In the genomic region with DNA sequence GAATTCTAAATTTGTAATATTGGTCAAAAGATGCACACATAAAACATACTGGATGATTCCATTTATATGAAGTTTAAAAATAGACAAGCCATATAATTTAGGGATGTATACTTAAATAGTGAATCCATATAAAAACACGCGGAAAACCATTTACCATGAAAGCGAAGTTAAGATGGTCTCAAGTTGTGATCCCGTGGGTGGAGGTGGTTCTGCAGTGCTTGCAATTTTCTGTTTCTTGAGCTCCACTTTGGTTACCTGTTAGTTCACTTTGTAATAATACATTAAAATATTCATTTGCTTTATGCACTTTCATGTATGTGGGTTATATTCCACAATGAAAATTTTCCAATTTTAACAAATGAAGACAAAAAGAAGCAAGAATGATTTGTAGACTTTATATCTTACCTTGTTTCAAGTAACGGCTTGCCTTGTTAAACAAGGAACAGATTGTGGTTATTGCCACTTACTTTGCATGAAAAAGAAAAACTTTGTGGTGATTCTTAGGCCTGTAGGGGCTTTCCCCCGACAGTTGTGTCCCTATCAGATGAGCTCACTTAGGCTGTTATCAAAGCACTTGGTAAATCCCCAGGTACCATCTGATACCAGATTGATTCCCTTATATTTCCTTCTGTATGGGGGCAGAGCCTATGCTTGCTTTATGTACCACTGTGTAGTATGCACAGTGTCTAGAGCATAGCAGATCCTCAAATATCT, we compare ENCODE assay signal across 12 cellular contexts. TPM values are rescaled to one million over a fixed set of nuclear protein-coding genes. Genes with fewer than 3 reads are reported as not detected.
DNase-seq lines count a peak whose midpoint lies in the region; ATAC-seq and TF ChIP-seq lines count a peak whose summit lies in the region.
"Had no signal": no experiment of that assay in that cellular context is flagged by ENCODE, and none has a peak within 500 bp of the region (broad histone marks: within the 10 kb centered on the region; RNA-seq: fewer than 3 reads in every experiment).

No MANE protein-coding gene starts in this region.

- TF ChIP-seq POLR2A in right lobe of liver (IDR thresholded peaks at IDR 0.05), result no peak

- peak overlapping the region; percentile 19; the same call in 1 of the 2 replicates for H3K27ac ChIP-seq in MM.1S (ENCODE audit: low read length)
- no peak overlapping the region for H3K27ac ChIP-seq in right lobe of liver
- H3K27ac ChIP-seq: BLaER1 treated with 17β-estradiol and CSF1 and Interleukin-3, amounts not matched to agents 10 nM and 100 nM had no signal

- TF ChIP-seq CTCF in MM.1S (IDR thresholded peaks at IDR 0.05; ENCODE audit: low read length) (no peak), right lobe of liver (IDR thresholded peaks at IDR 0.05) (no peak)

- H3K36me3 ChIP-seq in MM.1S (replicated peaks; ENCODE audit: insufficient read depth, low read length) (no peaks in the 10 kb centered on the region), right lobe of liver (no peaks in the 10 kb centered on the region)

- peak overlapping the region; percentile 46 for H3K4me2 ChIP-seq in MM.1S (ENCODE audit: low read depth, low read length)

- peak overlapping the region; percentile 22; the same call in 1 of the 2 replicates for H3K4me3 ChIP-seq in MM.1S (ENCODE audit: low read length)
- H3K4me3 ChIP-seq in right lobe of liver, result no peak overlapping the region
- H3K4me3 ChIP-seq: BLaER1 treated with 17β-estradiol and CSF1 and Interleukin-3, amounts not matched to agents 10 nM and 100 nM had no signal

- H4K20me1 ChIP-seq in MM.1S (ENCODE audit: insufficient read depth, low read length), result no peaks in the 10 kb centered on the region
- H4K20me1 ChIP-seq: BLaER1 treated with 17β-estradiol and CSF1 and Interleukin-3, amounts not matched to agents 10 nM and 100 nM had no signal

- H3K9me3 ChIP-seq in MM.1S (replicated peaks; ENCODE audit: insufficient read depth, low read length), result no peaks in the 10 kb centered on the region
- H3K9me3 ChIP-seq in right lobe of liver, result no peaks in the 10 kb centered on the region
- H3K9me3 ChIP-seq: BLaER1 treated with 17β-estradiol and CSF1 and Interleukin-3, amounts not matched to agents 10 nM and 100 nM had no signal

- peak overlapping the region; percentile 17 to 20 for H3K4me3 Mint-ChIP-seq in stimulated activated naive CD8-positive, alpha-beta T cell treated with anti-CD3 and anti-CD28 coated beads, Interleukin-15, amount 100 ng/mL, for 72 hours
- H3K4me3 Mint-ChIP-seq: activated naive CD4-positive, alpha-beta T cell treated with anti-CD3 and anti-CD28 coated beads, Interleukin-2, amount 50 U/mL, for 24 hours had no signal

- no peaks in the 10 kb centered on the region for H3K9me3 Mint-ChIP-seq in stimulated activated naive CD8-positive, alpha-beta T cell treated with anti-CD3 and anti-CD28 coated beads, Interleukin-15, amount 100 ng/mL, for 72 hours
- H3K9me3 Mint-ChIP-seq: activated naive CD4-positive, alpha-beta T cell treated with anti-CD3 and anti-CD28 coated beads, Interleukin-2, amount 50 U/mL, for 24 hours had no signal

- intact Hi-C loops in right lobe of liver (cut with DNase I) (no loop called here), cardiac septum (cut with DNase I) (no loop called here)

- peak; percentile 3 to 20 for DNase-seq in stimulated activated CD8-positive, alpha-beta memory T cell treated with anti-CD3 and anti-CD28 coated beads, Interleukin-15, amount 100 ng/mL, for 48 hours (ENCODE audit: low read depth in 2 of 2)
- DNase-seq in stimulated activated CD8-positive, alpha-beta memory T cell treated with anti-CD3 and anti-CD28 coated beads, Interleukin-4, amount 100 ng/mL, for 48 hours, result no peak
- DNase-seq in MM.1S (peak; percentile 87), HuH-7 (ENCODE audit: low spot score) (no peak), right lobe of liver (no peak), cardiac septum (ENCODE audit: low spot score) (no peak)
- DNase-seq in stimulated activated naive CD8-positive, alpha-beta T cell treated with anti-CD3 and anti-CD28 coated beads, Interleukin-15, amount 100 ng/mL, for 72 hours, result peak; percentile 40 to 58
- DNase-seq: foreskin melanocyte had no signal

- H3K4me1 ChIP-seq in MM.1S (ENCODE audit: low read length), result peaks cover 19% of the 10 kb centered on the region
- no peaks in the 10 kb centered on the region for H3K4me1 ChIP-seq in right lobe of liver

- no peaks in the 10 kb centered on the region for H3K79me2 ChIP-seq in MM.1S (ENCODE audit: low read length)

- H3K9ac ChIP-seq in MM.1S (ENCODE audit: low read length), result no peak overlapping the region
- H3K9ac ChIP-seq: BLaER1 treated with 17β-estradiol and CSF1 and Interleukin-3, amounts not matched to agents 10 nM and 100 nM had no signal

- WGBS in right lobe of liver (ENCODE audit: insufficient coverage, low coverage, low lambda C conversion rate, missing lambda C conversion rate), result 79% methylated on average over 6 of the region's 6 CpGs

- ATAC-seq in HG02763 (IDR thresholded peaks at IDR 0.05; ENCODE audit: unreplicated experiment) (peak; percentile 100), right lobe of liver (no peak)
- peak; percentile 99 for ATAC-seq in stimulated activated naive CD8-positive, alpha-beta T cell treated with anti-CD3 and anti-CD28 coated beads, Interleukin-15, amount 100 ng/mL, for 72 hours
- ATAC-seq: Panc1 had no signal

- peaks cover 18% of the 10 kb centered on the region for H3K4me1 Mint-ChIP-seq in stimulated activated naive CD8-positive, alpha-beta T cell treated with anti-CD3 and anti-CD28 coated beads, Interleukin-15, amount 100 ng/mL, for 72 hours

- no peaks in the 10 kb centered on the region for H3K9me2 ChIP-seq in MM.1S (replicated peaks; ENCODE audit: insufficient read depth, low read length)

- peaks cover 4% of the 10 kb centered on the region for H3F3A ChIP-seq in MM.1S (ENCODE audit: insufficient read depth, low read length)

- H3K27me3 Mint-ChIP-seq in stimulated activated naive CD8-positive, alpha-beta T cell treated with anti-CD3 and anti-CD28 coated beads, Interleukin-15, amount 100 ng/mL, for 72 hours, result peaks cover 32% of the 10 kb centered on the region

- no peak overlapping the region for H2AFZ ChIP-seq in MM.1S (ENCODE audit: low read length)

- H3K27me3 ChIP-seq in MM.1S (replicated peaks; ENCODE audit: insufficient read depth, low read length) (no peaks in the 10 kb centered on the region), right lobe of liver (no peaks in the 10 kb centered on the region)
- H3K27me3 ChIP-seq: BLaER1 treated with 17β-estradiol and CSF1 and Interleukin-3, amounts not matched to agents 10 nM and 100 nM had no signal

- H3K27ac Mint-ChIP-seq in stimulated activated naive CD8-positive, alpha-beta T cell treated with anti-CD3 and anti-CD28 coated beads, Interleukin-15, amount 100 ng/mL, for 72 hours, result peak overlapping the region in 1 of 2 donors; percentile 31
- H3K27ac Mint-ChIP-seq: activated naive CD4-positive, alpha-beta T cell treated with anti-CD3 and anti-CD28 coated beads, Interleukin-2, amount 50 U/mL, for 24 hours had no signal

RNA-seq across cellular contexts. Expression of gene UCP1, which starts 12.2 kb away (rescaled TPM):
- total RNA-seq in right lobe of liver (not detected), cardiac septum (not detected)

RNA-seq across cellular contexts. Expression of gene ELMOD2, which starts 32.6 kb away (rescaled TPM):
- 10 to 100 TPM; 13.2 to 18.6 (median 16.3) TPM for total RNA-seq in right lobe of liver
- 18.3 TPM for total RNA-seq in cardiac septum

RNA-seq across cellular contexts. Expression of gene MGAT4D, which starts 58.4 kb away (rescaled TPM):
- total RNA-seq in right lobe of liver, result not detected
- total RNA-seq in cardiac septum, result not detected

Comparison
In these comparisons a context has a peak if more than half of its experiments do, and no peak if none do; other contexts are left out.
1. DNase-seq: peak in stimulated activated CD8-positive, alpha-beta memory T cell treated with anti-CD3 and anti-CD28 coated beads, Interleukin-15, amount 100 ng/mL, for 48 hours (2 of 2), MM.1S (single experiment) and stimulated activated naive CD8-positive, alpha-beta T cell treated with anti-CD3 and anti-CD28 coated beads, Interleukin-15, amount 100 ng/mL, for 72 hours (2 of 2); none in stimulated activated CD8-positive, alpha-beta memory T cell treated with anti-CD3 and anti-CD28 coated beads, Interleukin-4, amount 100 ng/mL, for 48 hours (single experiment), HuH-7 (single experiment), right lobe of liver (0 of 3) and cardiac septum (single experiment).
2. ATAC-seq: peak in HG02763 (single experiment) and stimulated activated naive CD8-positive, alpha-beta T cell treated with anti-CD3 and anti-CD28 coated beads, Interleukin-15, amount 100 ng/mL, for 72 hours (single experiment); none in right lobe of liver (0 of 4).